Comparison of ENCODE assay signal across 16 cellular contexts in genomic region chr15:44763187-44763586, GRCh38. TPM values are rescaled to one million over a fixed set of nuclear protein-coding genes. Genes with fewer than 3 reads are reported as not detected.
DNase-seq lines count a peak whose midpoint lies in the region; TF ChIP-seq lines count a peak whose summit lies in the region.
"Had no signal": no experiment of that assay in that cellular context is flagged by ENCODE, and none has a peak within 500 bp of the region (broad histone marks: within the 10 kb centered on the region; RNA-seq: fewer than 3 reads in every experiment).

No MANE protein-coding gene starts in this region.

- DNase-seq in NCI-H1105 treated with DMSO at 0.1 percent for 48 hours (lab: John Stamatoyannopoulos, UW) = peak; percentile 0
- DNase-seq in NCI-H1105 (lab: John Stamatoyannopoulos, UW) = no peak
- DNase-seq in NCI-H748 (lab: John Stamatoyannopoulos, UW; ENCODE audit: unreplicated experiment) = peak; percentile 5
- DNase-seq in NCI-H748 treated with DMSO at 0.1 percent for 48 hours (lab: John Stamatoyannopoulos, UW) = no peak
- DNase-seq in HEK293T (ENCODE audit: extremely low spot score) = no peak
- DNase-seq in GDM1 (lab: John Stamatoyannopoulos, UW) = no peak
- DNase-seq in occipital lobe (lab: John Stamatoyannopoulos, UW) = no peak
- DNase-seq: Caco-2; CD4-positive, CD25-positive, alpha-beta regulatory T cell; CD8-positive, alpha-beta T cell; DMS153; DMS79 treated with DMSO at 0.1 percent for 48 hours; GM23248; H7; HCEC 1CT had no signal

- POLR2A ChIA-PET in HEK293T (lab: Yijun Ruan, JAX) = no interaction called here

- CTCF ChIA-PET in HEK293T (lab: Yijun Ruan, JAX) = no interaction called here

TF ChIP-seq in HEK293T, 16 proteins besides CTCF, POLR2A, EP300 and RAD21:
- TF ChIP-seq ARNT (IDR thresholded peaks at IDR 0.05) = no peak
- no peak for TF ChIP-seq FOXK2 (IDR thresholded peaks at IDR 0.05)
- TF ChIP-seq FOXA1 (IDR thresholded peaks at IDR 0.05) = no peak
- TF ChIP-seq FOXM1 (IDR thresholded peaks at IDR 0.05; ENCODE audit: borderline replicate concordance) = no peak
- no peak for TF ChIP-seq SUZ12 (IDR thresholded peaks at IDR 0.05)
- no peak for TF ChIP-seq BHLHE40 (IDR thresholded peaks at IDR 0.05; ENCODE audit: borderline replicate concordance)
- TF ChIP-seq, protein P1, sequence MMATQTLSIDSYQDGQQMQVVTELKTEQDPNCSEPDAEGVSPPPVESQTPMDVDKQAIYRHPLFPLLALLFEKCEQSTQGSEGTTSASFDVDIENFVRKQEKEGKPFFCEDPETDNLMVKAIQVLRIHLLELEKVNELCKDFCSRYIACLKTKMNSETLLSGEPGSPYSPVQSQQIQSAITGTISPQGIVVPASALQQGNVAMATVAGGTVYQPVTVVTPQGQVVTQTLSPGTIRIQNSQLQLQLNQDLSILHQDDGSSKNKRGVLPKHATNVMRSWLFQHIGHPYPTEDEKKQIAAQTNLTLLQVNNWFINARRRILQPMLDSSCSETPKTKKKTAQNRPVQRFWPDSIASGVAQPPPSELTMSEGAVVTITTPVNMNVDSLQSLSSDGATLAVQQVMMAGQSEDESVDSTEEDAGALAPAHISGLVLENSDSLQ (IDR thresholded peaks at IDR 0.05) = peak; percentile 67
TF ChIP-seq in HEK293T: peak in this region for 1.

RNA-seq across cellular contexts. Expression of gene TRIM69, which starts 26.9 kb away (rescaled TPM):
- 35.6 TPM for total RNA-seq in occipital lobe

RNA-seq across cellular contexts. Expression of gene B2M, which starts 51.9 kb away (rescaled TPM):
- total RNA-seq in occipital lobe = 316 TPM

RNA-seq across cellular contexts. Expression of gene PATL2, which starts 52.1 kb away (rescaled TPM):
- 0.78 TPM for total RNA-seq in occipital lobe
- total RNA-seq: G401, GM23248 had no signal

Comparison
In these comparisons a context has a peak if more than half of its experiments do, and no peak if none do; other contexts are left out.
1. DNase-seq: peak in NCI-H1105 treated with DMSO at 0.1 percent for 48 hours (single experiment) and NCI-H748 (single experiment); none in NCI-H1105 (single experiment), NCI-H748 treated with DMSO at 0.1 percent for 48 hours (single experiment), HEK293T (single experiment), GDM1 (single experiment) and occipital lobe (single experiment).